ENCODE assay signal across 21 cellular contexts in the genomic region with DNA sequence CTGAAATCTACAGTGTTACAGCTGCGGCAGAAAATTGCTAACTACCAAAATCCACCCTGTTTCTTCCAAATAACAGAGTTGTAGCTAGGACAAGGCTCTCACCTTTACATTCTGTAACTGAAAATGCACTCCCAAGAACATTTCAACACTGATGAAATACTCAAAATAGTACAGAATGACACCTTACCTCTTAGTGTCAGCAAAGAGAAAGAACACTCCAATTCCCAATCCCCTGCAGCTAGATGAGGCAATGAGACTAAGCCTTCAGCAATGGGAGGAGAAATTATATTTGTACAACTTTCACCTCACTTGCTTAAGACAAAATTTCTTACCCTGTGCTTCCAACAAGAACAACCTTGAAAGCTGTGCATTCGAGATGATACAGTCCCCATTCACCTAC. TPM values are rescaled to one million over a fixed set of nuclear protein-coding genes. Genes with fewer than 3 reads are reported as not detected.
DNase-seq lines count a peak whose midpoint lies in the region; ATAC-seq, FAIRE-seq and TF ChIP-seq lines count a peak whose summit lies in the region.
"Had no signal": no experiment of that assay in that cellular context is flagged by ENCODE, and none has a peak within 500 bp of the region (broad histone marks: within the 10 kb centered on the region; RNA-seq: fewer than 3 reads in every experiment).

No MANE protein-coding gene starts in this region.

- H3K9me3 Mint-ChIP-seq in IgD-negative memory B cell (no peaks in the 10 kb centered on the region), progenitor cell of endocrine pancreas (ENCODE audit: low read depth) (no peaks in the 10 kb centered on the region)

- TF ChIP-seq CTCF in K562 (IDR thresholded peaks at IDR 0.05 in 2 of 3, conservative IDR thresholded peaks at IDR 0.05 in 1 of 3; ENCODE audit: insufficient read depth in 2 of 3, low read depth in 1 of 3, low read length in 3 of 3) (no peak), progenitor cell of endocrine pancreas (IDR thresholded peaks at IDR 0.05; ENCODE audit: unreplicated experiment) (no peak)

- in situ Hi-C loops in K562 (cut with MboI): no loop called here

- H3K79me2 ChIP-seq in K562 (ENCODE audit: control insufficient read depth, insufficient read depth, low read length): peaks cover 66% of the 10 kb centered on the region

- H3K9ac ChIP-seq in K562 (ENCODE audit: insufficient read depth in 1 of 2, low read depth in 2 of 2, low read length in 2 of 2): no peak overlapping the region
- H3K9ac ChIP-seq: BLaER1 treated with 17β-estradiol and CSF1 and Interleukin-3, amounts not matched to agents 10 nM and 100 nM; GM23248; KMS-11 had no signal

- POLR2A ChIA-PET in K562 (lab: Yijun Ruan, JAX): no interaction called here

- no peaks in the 10 kb centered on the region for H3K27me3 Mint-ChIP-seq in IgD-negative memory B cell
- H3K27me3 Mint-ChIP-seq in progenitor cell of endocrine pancreas: no peaks in the 10 kb centered on the region
- H3K27me3 Mint-ChIP-seq: CD4-positive, alpha-beta memory T cell had no signal

- CTCF ChIA-PET in K562 (lab: Yijun Ruan, JAX; ENCODE audit: low intra/inter-chr PET ratio): no interaction called here

- no peak overlapping the region for H3K4me2 ChIP-seq in K562 (ENCODE audit: insufficient read depth, low read length)
- H3K4me2 ChIP-seq: BLaER1 treated with 17β-estradiol and CSF1 and Interleukin-3, amounts not matched to agents 10 nM and 100 nM; KMS-11 had no signal

- no TSS peak for BruUV-seq in K562 (replicated peaks; lab: Mats Ljungman, UMichigan)

- peak overlapping the region in 3 of 4 donors; percentile 20 to 52 (median 47) for H3K4me3 Mint-ChIP-seq in IgD-negative memory B cell
- H3K4me3 Mint-ChIP-seq in progenitor cell of endocrine pancreas (ENCODE audit: low read depth): no peak overlapping the region
- H3K4me3 Mint-ChIP-seq: CD4-positive, alpha-beta memory T cell had no signal

- peaks cover 6% of the 10 kb centered on the region; the same call in 1 of the 2 replicates for H4K20me1 ChIP-seq in K562 (replicated peaks; ENCODE audit: control insufficient read depth, insufficient read depth, low read length)

- no peaks in the 10 kb centered on the region for H3K27me3 ChIP-seq in K562 (ENCODE audit: control insufficient read depth in 2 of 2, insufficient read depth in 2 of 2, low read length in 2 of 2)
- H3K27me3 ChIP-seq: BLaER1 treated with 17β-estradiol and CSF1 and Interleukin-3, amounts not matched to agents 10 nM and 100 nM had no signal

- H3K36me3 ChIP-seq in K562 (ENCODE audit: control insufficient read depth, insufficient read depth, low read length): peaks cover 10% of the 10 kb centered on the region; the same call in 2 of the 3 replicates

- no peak for TF ChIP-seq EP300 in K562 (IDR thresholded peaks at IDR 0.05; ENCODE audit: low read length)

- 91% methylated on average over 2 of the region's 2 CpGs for WGBS in K562 (ENCODE audit: insufficient coverage, low coverage, missing lambda C conversion rate)

- H3K27ac ChIP-seq in K562 (ENCODE audit: extremely low read depth, low read depth, low read length): no peak overlapping the region
- H3K27ac ChIP-seq: BLaER1 treated with 17β-estradiol and CSF1 and Interleukin-3, amounts not matched to agents 10 nM and 100 nM; GM23248; KMS-11 had no signal

- H2AFZ ChIP-seq in K562 (ENCODE audit: low read depth, low read length): no peak overlapping the region
- H2AFZ ChIP-seq: GM23248 had no signal

- H3K36me3 Mint-ChIP-seq in IgD-negative memory B cell (peaks cover 8% of the 10 kb centered on the region), progenitor cell of endocrine pancreas (ENCODE audit: insufficient read depth) (peaks cover 3% of the 10 kb centered on the region)

- H3K4me1 Mint-ChIP-seq in IgD-negative memory B cell: peaks cover 62 to 74% (median 65%) of the 10 kb centered on the region in 3 donors
- H3K4me1 Mint-ChIP-seq in progenitor cell of endocrine pancreas (ENCODE audit: low read depth): peaks cover 13% of the 10 kb centered on the region

- H3K4me3 ChIP-seq in K562: no peak overlapping the region
- H3K4me3 ChIP-seq: BLaER1 treated with 17β-estradiol and CSF1 and Interleukin-3, amounts not matched to agents 10 nM and 100 nM; GM23248 had no signal

- peaks cover 0 to 5% of the 10 kb centered on the region in 2 experiments; a peak in 1 of 5 replicates for H3K4me1 ChIP-seq in K562 (replicated peaks in 1 of 2; ENCODE audit: control insufficient read depth in 2 of 2, insufficient read depth in 2 of 2, low read length in 2 of 2)

- TF ChIP-seq POLR2A in K562 (conservative IDR thresholded peaks at IDR 0.05) (no peak), GM12891 (IDR thresholded peaks at IDR 0.05; ENCODE audit: low read depth, low read length) (no peak)

- FAIRE-seq in K562 (lab: Jason Lieb, UNC) (no peak), GM12891 (lab: Jason Lieb, UNC) (no peak)

- intact Hi-C loops in K562 (cut with micrococcal nuclease): no loop called here

- H3K27ac Mint-ChIP-seq in IgD-negative memory B cell (peak overlapping the region in 2 of 3 donors; percentile 61 to 70), progenitor cell of endocrine pancreas (peak overlapping the region; percentile 8)
- H3K27ac Mint-ChIP-seq: CD4-positive, alpha-beta memory T cell had no signal

- no peaks in the 10 kb centered on the region for H3K9me3 ChIP-seq in K562 (replicated peaks; ENCODE audit: control insufficient read depth, insufficient read depth, low read depth, low read length)

- no peak for DNase-seq in K562 (ENCODE audit: extremely low read depth in 1 of 4, low spot score in 3 of 4)
- DNase-seq in progenitor cell of endocrine pancreas (ENCODE audit: low spot score, unreplicated experiment): no peak
- DNase-seq in GM12891 (ENCODE audit: insufficient read length, low spot score): no peak
- DNase-seq in DMS114 treated with DMSO at 0.1 percent for 48 hours (lab: John Stamatoyannopoulos, UW; ENCODE audit: unreplicated experiment): no peak
- DNase-seq: CD4-positive, alpha-beta memory T cell; EL; GF-D8; GM23248; NCI-H1105 treated with DMSO at 0.1 percent for 48 hours; NCI-H2081; NCI-H2171 treated with DMSO at 0.1 percent for 48 hours; NCI-H524 treated with DMSO at 0.1 percent for 48 hours; NCI-H82; Right ventricle myocardium superior; SW 1271 had no signal

- no peak for TF ChIP-seq RAD21 in K562 (CRISPR knock-in tag; conservative IDR thresholded peaks at IDR 0.05 in 1 of 2, IDR thresholded peaks at IDR 0.05 in 1 of 2)

- no peak for ATAC-seq in K562
- no peak for ATAC-seq in GM21367 (IDR thresholded peaks at IDR 0.05; ENCODE audit: unreplicated experiment)
- no peak for ATAC-seq in SK-N-SH treated with all-trans-retinoic acid at 6 μM for 48 hours
- ATAC-seq: HCT116 had no signal

- H3K9me1 ChIP-seq in K562 (ENCODE audit: control insufficient read depth, insufficient read depth, low read length): no peaks in the 10 kb centered on the region

TF ChIP-seq in K562, 482 proteins besides CTCF, POLR2A, EP300 and RAD21:
- TF ChIP-seq CEBPG (CRISPR knock-in tag; IDR thresholded peaks at IDR 0.05) (0 out of 2 replicates have a peak, but pooled peaks have one; percentile 15), CEBPG (tag; conservative IDR thresholded peaks at IDR 0.05 in 1 of 2, IDR thresholded peaks at IDR 0.05 in 1 of 2) (no peak), HNRNPH1 (optimal IDR thresholded peaks at IDR 0.05; ENCODE audit: low read depth, low read length) (no peak)

TF ChIP-seq in GM12891, 5 proteins besides CTCF, POLR2A, EP300 and RAD21:
- TF ChIP-seq PAX5 (IDR thresholded peaks at IDR 0.05; ENCODE audit: insufficient read depth, low read length, severe bottlenecking): no peak
- no peak for TF ChIP-seq TAF1 (IDR thresholded peaks at IDR 0.05; ENCODE audit: low read depth, low read length)
- no peak for TF ChIP-seq SPI1 (IDR thresholded peaks at IDR 0.05; ENCODE audit: low read depth, low read length)
- no peak for TF ChIP-seq POLR2AphosphoS5 (IDR thresholded peaks at IDR 0.05; ENCODE audit: low read depth, low read length)
- TF ChIP-seq POU2F2 (IDR thresholded peaks at IDR 0.05; ENCODE audit: low read depth, low read length): no peak

TF ChIP-seq in SK-N-SH treated with all-trans-retinoic acid at 6 μM for 48 hours, 23 proteins besides CTCF, POLR2A, EP300 and RAD21 (continues in another document):
- no peak for TF ChIP-seq PPARA (CRISPR knock-in tag; IDR thresholded peaks at IDR 0.05; ENCODE audit: borderline replicate concordance)
- TF ChIP-seq, protein P1, sequence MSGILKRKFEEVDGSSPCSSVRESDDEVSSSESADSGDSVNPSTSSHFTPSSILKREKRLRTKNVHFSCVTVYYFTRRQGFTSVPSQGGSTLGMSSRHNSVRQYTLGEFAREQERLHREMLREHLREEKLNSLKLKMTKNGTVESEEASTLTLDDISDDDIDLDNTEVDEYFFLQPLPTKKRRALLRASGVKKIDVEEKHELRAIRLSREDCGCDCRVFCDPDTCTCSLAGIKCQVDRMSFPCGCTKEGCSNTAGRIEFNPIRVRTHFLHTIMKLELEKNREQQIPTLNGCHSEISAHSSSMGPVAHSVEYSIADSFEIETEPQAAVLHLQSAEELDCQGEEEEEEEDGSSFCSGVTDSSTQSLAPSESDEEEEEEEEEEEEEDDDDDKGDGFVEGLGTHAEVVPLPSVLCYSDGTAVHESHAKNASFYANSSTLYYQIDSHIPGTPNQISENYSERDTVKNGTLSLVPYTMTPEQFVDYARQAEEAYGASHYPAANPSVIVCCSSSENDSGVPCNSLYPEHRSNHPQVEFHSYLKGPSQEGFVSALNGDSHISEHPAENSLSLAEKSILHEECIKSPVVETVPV (CRISPR knock-in tag; IDR thresholded peaks at IDR 0.05): no peak
- no peak for TF ChIP-seq ISL1 (CRISPR knock-in tag; IDR thresholded peaks at IDR 0.05)

RNA-seq across cellular contexts. Expression of a gene that starts 31.2 kb away (rescaled TPM):
- 78.0 TPM for polyA plus RNA-seq in IgD-negative memory B cell
- total RNA-seq in K562 (2011; cell fraction: chromatin; rRNA removed; ENCODE audit: low replicate concordance): 46.0 and 136 TPM in 2 replicates
- 19.3 and 35.9 TPM in 2 replicates for total RNA-seq in K562 (2011; cell fraction: nucleolus; rRNA removed)
- total RNA-seq in K562 (2011; cell fraction: nucleoplasm; rRNA removed): 54.3 and 86.7 TPM in 2 replicates
- 53.8 and 55.9 TPM in 2 replicates for total RNA-seq in K562 (2014; rRNA removed)
- total RNA-seq in K562 (2014; rRNA removed; fragmentation: Illumina TruSeq; extraction: Trizol): 84.0 and 87.4 TPM in 2 replicates
- total RNA-seq in K562 (2015; rRNA removed; fragmentation: Illumina TruSeq; extraction: Trizol): 67.9 and 75.3 TPM in 2 replicates
- total RNA-seq in K562 (2021): 66.5 and 73.5 TPM in 2 replicates
- 54.7 and 72.2 TPM in 2 replicates for polyA plus RNA-seq in K562 (2011; rRNA removed)
- 13.6 and 21.7 TPM in 2 replicates for polyA plus RNA-seq in K562 (2011; cell fraction: cytosol; rRNA removed)
- 71.8 and 82.8 TPM in 2 replicates for polyA plus RNA-seq in K562 (2011; cell fraction: nucleus; rRNA removed)
- 64.9 and 101 TPM in 2 replicates for polyA plus RNA-seq in K562 (2012)
- polyA plus RNA-seq in K562 (2014; fragmentation: Illumina TruSeq; extraction: Trizol): 56.1 and 70.2 TPM in 2 replicates
- 10 to 100 TPM; 27.7 to 27.8 TPM for polyA plus RNA-seq in K562 (2014; fragmentation: Nextera tagmentation; extraction: Ambion mirVana)
- polyA plus RNA-seq in K562 (2014; rRNA removed): 52.1 and 56.0 TPM in 2 replicates
- 77.1 and 87.7 TPM in 2 replicates for polyA minus RNA-seq in K562 (2011; rRNA and poly(A)+ RNA removed)
- 22.9 and 56.2 TPM in 2 replicates for polyA minus RNA-seq in K562 (2011; cell fraction: cytosol; rRNA and poly(A)+ RNA removed)
- polyA minus RNA-seq in K562 (2011; cell fraction: nucleus; rRNA and poly(A)+ RNA removed): 30.8 and 58.6 TPM in 2 replicates
- 87.3 and 101 TPM in 2 replicates for total RNA-seq in progenitor cell of endocrine pancreas
- 53.8 TPM for polyA plus RNA-seq in GM12891 (2012; ENCODE audit: low read depth, missing spikeins)
